Comparison of ENCODE assay signal across 1 cellular context in genomic region chr3:160291909-160292299, GRCh38.
TF ChIP-seq lines count a peak whose summit lies in the region.

No MANE protein-coding gene starts in this region.

TF ChIP-seq in Ishikawa, 13 proteins besides CTCF, POLR2A, EP300 and RAD21 (continued from another document):
- TF ChIP-seq, protein P1, sequence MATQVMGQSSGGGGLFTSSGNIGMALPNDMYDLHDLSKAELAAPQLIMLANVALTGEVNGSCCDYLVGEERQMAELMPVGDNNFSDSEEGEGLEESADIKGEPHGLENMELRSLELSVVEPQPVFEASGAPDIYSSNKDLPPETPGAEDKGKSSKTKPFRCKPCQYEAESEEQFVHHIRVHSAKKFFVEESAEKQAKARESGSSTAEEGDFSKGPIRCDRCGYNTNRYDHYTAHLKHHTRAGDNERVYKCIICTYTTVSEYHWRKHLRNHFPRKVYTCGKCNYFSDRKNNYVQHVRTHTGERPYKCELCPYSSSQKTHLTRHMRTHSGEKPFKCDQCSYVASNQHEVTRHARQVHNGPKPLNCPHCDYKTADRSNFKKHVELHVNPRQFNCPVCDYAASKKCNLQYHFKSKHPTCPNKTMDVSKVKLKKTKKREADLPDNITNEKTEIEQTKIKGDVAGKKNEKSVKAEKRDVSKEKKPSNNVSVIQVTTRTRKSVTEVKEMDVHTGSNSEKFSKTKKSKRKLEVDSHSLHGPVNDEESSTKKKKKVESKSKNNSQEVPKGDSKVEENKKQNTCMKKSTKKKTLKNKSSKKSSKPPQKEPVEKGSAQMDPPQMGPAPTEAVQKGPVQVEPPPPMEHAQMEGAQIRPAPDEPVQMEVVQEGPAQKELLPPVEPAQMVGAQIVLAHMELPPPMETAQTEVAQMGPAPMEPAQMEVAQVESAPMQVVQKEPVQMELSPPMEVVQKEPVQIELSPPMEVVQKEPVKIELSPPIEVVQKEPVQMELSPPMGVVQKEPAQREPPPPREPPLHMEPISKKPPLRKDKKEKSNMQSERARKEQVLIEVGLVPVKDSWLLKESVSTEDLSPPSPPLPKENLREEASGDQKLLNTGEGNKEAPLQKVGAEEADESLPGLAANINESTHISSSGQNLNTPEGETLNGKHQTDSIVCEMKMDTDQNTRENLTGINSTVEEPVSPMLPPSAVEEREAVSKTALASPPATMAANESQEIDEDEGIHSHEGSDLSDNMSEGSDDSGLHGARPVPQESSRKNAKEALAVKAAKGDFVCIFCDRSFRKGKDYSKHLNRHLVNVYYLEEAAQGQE (IDR thresholded peaks at IDR 0.05; ENCODE audit: low read depth): no peak
